In genomic region chr5:34498582-34498981, GRCh38 we compare ENCODE assay signal across 11 cellular contexts.
DNase-seq lines count a peak whose midpoint lies in the region; ATAC-seq, FAIRE-seq and TF ChIP-seq lines count a peak whose summit lies in the region.
"Had no signal": no experiment of that assay in that cellular context is flagged by ENCODE, and none has a peak within 500 bp of the region (broad histone marks: within the 10 kb centered on the region; RNA-seq: fewer than 3 reads in every experiment).

No MANE protein-coding gene starts in this region.

- H3K9me2 ChIP-seq in OCI-LY7 (ENCODE audit: insufficient read depth, low read length) = no peaks in the 10 kb centered on the region

- H3K27ac ChIP-seq in OCI-LY7 (ENCODE audit: low read depth, low read length, poor library complexity, severe bottlenecking) (no peak overlapping the region), gastroesophageal sphincter (peak overlapping the region in 3 of 4 donors; percentile 81 to 85 (median 82))
- H3K27ac ChIP-seq: RWPE1 had no signal

- H3K79me2 ChIP-seq in OCI-LY7 (ENCODE audit: insufficient read depth, low read depth, low read length) = no peaks in the 10 kb centered on the region

- no peak for FAIRE-seq in urothelium cell line (lab: Jason Lieb, UNC)

- ATAC-seq in gastroesophageal sphincter = no peak
- ATAC-seq in HG03469 (IDR thresholded peaks at IDR 0.05; ENCODE audit: unreplicated experiment) = no peak

- intact Hi-C loops in OCI-LY7 (cut with micrococcal nuclease; ENCODE audit: unreplicated experiment) = no loop called here

- peak overlapping the region; percentile 44; the same call in 1 of the 2 replicates for H2AFZ ChIP-seq in OCI-LY7 (ENCODE audit: low read length)

- H3K4me1 ChIP-seq in OCI-LY7 (ENCODE audit: insufficient read depth, low read length, poor library complexity, severe bottlenecking) = no peaks in the 10 kb centered on the region
- peaks cover 4 to 76% (median 49%) of the 10 kb centered on the region in 3 donors for H3K4me1 ChIP-seq in gastroesophageal sphincter
- H3K4me1 ChIP-seq in skeletal muscle satellite cell (ENCODE audit: control insufficient read depth, insufficient read depth, low read length) = peaks cover 29% of the 10 kb centered on the region

- TF ChIP-seq POLR2A in gastroesophageal sphincter (IDR thresholded peaks at IDR 0.05) = no peak

- CTCF ChIA-PET in OCI-LY7 (lab: Charles Lee; ENCODE audit: unreplicated experiment) = no interaction called here

- no TSS peak for BruUV-seq in OCI-LY7 (replicated peaks; lab: Mats Ljungman, UMichigan)

- 58 to 70% methylated on average over 4 of the region's 4 CpGs for WGBS in gastroesophageal sphincter (ENCODE audit: low coverage in 1 of 2), 2 donors

- H3K9me3 ChIP-seq in OCI-LY7 (ENCODE audit: low read length) = no peaks in the 10 kb centered on the region
- no peaks in the 10 kb centered on the region for H3K9me3 ChIP-seq in gastroesophageal sphincter
- H3K9me3 ChIP-seq in skeletal muscle satellite cell (replicated peaks; ENCODE audit: low read length) = no peaks in the 10 kb centered on the region

- H3K9ac ChIP-seq in skeletal muscle satellite cell (ENCODE audit: low read depth, low read length) = peak overlapping the region; percentile 52

- POLR2A ChIA-PET in OCI-LY7 (lab: Charles Lee) = interaction anchor here (0.6 kb wide), 1 partner anchor 174 kb away, joined by 4 read pairs; no protein-coding TSS in a partner anchor

- DNase-seq in GM12865 (ENCODE audit: low read depth) (no peak), OCI-LY7 (ENCODE audit: low spot score) (no peak), retina (no peak), NCI-H2171 (lab: John Stamatoyannopoulos, UW) (no peak), urothelium cell line (ENCODE audit: low spot score) (no peak)
- DNase-seq: DMS 273 treated with DMSO at 0.1 percent for 48 hours, NCI-H2081 had no signal

- H3K4me2 ChIP-seq in OCI-LY7 (ENCODE audit: low read length) (no peak overlapping the region), skeletal muscle satellite cell (ENCODE audit: low read length) (peak overlapping the region; percentile 27)

- H3K4me3 ChIP-seq in GM12865 (ENCODE audit: low read depth, low read length) (peak overlapping the region; percentile 23), OCI-LY7 (ENCODE audit: low read depth, low read length, poor library complexity, severe bottlenecking) (no peak overlapping the region), gastroesophageal sphincter (no peak overlapping the region), skeletal muscle satellite cell (ENCODE audit: low read length) (no peak overlapping the region)

- TF ChIP-seq EP300 in gastroesophageal sphincter (IDR thresholded peaks at IDR 0.05) = no peak

- H3K27me3 ChIP-seq in gastroesophageal sphincter (no peaks in the 10 kb centered on the region), skeletal muscle satellite cell (ENCODE audit: control insufficient read depth, insufficient read depth, low read length) (no peaks in the 10 kb centered on the region)

- H3K36me3 ChIP-seq in OCI-LY7 (ENCODE audit: insufficient read depth, low read length) (no peaks in the 10 kb centered on the region), gastroesophageal sphincter (no peaks in the 10 kb centered on the region), skeletal muscle satellite cell (ENCODE audit: insufficient read depth, low read length) (no peaks in the 10 kb centered on the region)

- H4K20me1 ChIP-seq in OCI-LY7 (ENCODE audit: insufficient read depth, low read length) = no peaks in the 10 kb centered on the region

- TF ChIP-seq CTCF in GM12865 (IDR thresholded peaks at IDR 0.05; ENCODE audit: insufficient read depth, low read depth, low read length, missing control alignments) (no peak), OCI-LY7 (conservative IDR thresholded peaks at IDR 0.05; ENCODE audit: low read length) (no peak), gastroesophageal sphincter (IDR thresholded peaks at IDR 0.05) (no peak)
